ENCODE assay signal across 23 cellular contexts in genomic region chr3:41966206-41966605, GRCh38. TPM values are rescaled to one million over a fixed set of nuclear protein-coding genes. Genes with fewer than 3 reads are reported as not detected.
DNase-seq lines count a peak whose midpoint lies in the region; ATAC-seq, FAIRE-seq and TF ChIP-seq lines count a peak whose summit lies in the region.
"Had no signal": no experiment of that assay in that cellular context is flagged by ENCODE, and none has a peak within 500 bp of the region (broad histone marks: within the 10 kb centered on the region; RNA-seq: fewer than 3 reads in every experiment).

No MANE protein-coding gene starts in this region.

- H3K23me2 ChIP-seq in H1 (ENCODE audit: low read depth, low read length), result peaks cover 1% of the 10 kb centered on the region; the same call in 1 of the 2 replicates

- H3K4me1 Mint-ChIP-seq in GM23338, result peaks cover 11% of the 10 kb centered on the region; the same call in 2 of the 3 replicates

- H2BK120ac ChIP-seq in H1 (replicated peaks; ENCODE audit: low read depth, low read length) (no peak overlapping the region), mesendoderm (ENCODE audit: low read depth, low read length) (no peak overlapping the region)

- H4K20me1 ChIP-seq in GM23338 (replicated peaks; ENCODE audit: insufficient read depth), result no peaks in the 10 kb centered on the region
- H4K20me1 ChIP-seq in H1 (replicated peaks in 1 of 2; ENCODE audit: control insufficient read depth in 1 of 2, insufficient read depth in 2 of 2, low read length in 2 of 2), result peaks cover 0 to 2% of the 10 kb centered on the region in 2 experiments
- no peaks in the 10 kb centered on the region for H4K20me1 ChIP-seq in osteoblast (ENCODE audit: insufficient read depth, low read length)
- H4K20me1 ChIP-seq: BLaER1 treated with 17β-estradiol and CSF1 and Interleukin-3, amounts not matched to agents 10 nM and 100 nM had no signal

- no peak overlapping the region for H3K18ac ChIP-seq in H1 (ENCODE audit: extremely low read depth, low read length)
- H3K18ac ChIP-seq in mesendoderm (ENCODE audit: low read length), result no peak overlapping the region

- no peak overlapping the region for H3K14ac ChIP-seq in H1 (ENCODE audit: insufficient read length)

- TF ChIP-seq CTCF in GM23338 (conservative IDR thresholded peaks at IDR 0.05; ENCODE audit: low read depth in 2 of 2) (no peak), H1 (IDR thresholded peaks at IDR 0.05; ENCODE audit: control extremely low read depth in 1 of 3, insufficient read depth in 1 of 3, low read depth in 1 of 3, low read length in 3 of 3) (no peak), osteoblast (IDR thresholded peaks at IDR 0.05; ENCODE audit: extremely low read depth, low read depth, low read length) (no peak), GM13977 (IDR thresholded peaks at IDR 0.05; ENCODE audit: extremely low read depth, insufficient read depth, missing control alignments) (no peak)

- H3K27ac Mint-ChIP-seq in GM23338, result no peak overlapping the region
- H3K27ac Mint-ChIP-seq: CD4-positive, alpha-beta T cell; CD8-positive, alpha-beta memory T cell; H9 had no signal

- in situ Hi-C loops in GM13977 (cut with MboI; ENCODE audit: low pct_unique_long_range_greater_than_20kb, low sequenced_read_pairs, unreplicated experiment), result no loop called here

- H4K8ac ChIP-seq in H1 (ENCODE audit: extremely low read depth, insufficient read depth, low read length) (no peak overlapping the region), mesendoderm (ENCODE audit: low read depth, low read length) (no peak overlapping the region)

- no peak overlapping the region for H3K4me3 ChIP-seq in GM23338
- H3K4me3 ChIP-seq in H1 (ENCODE audit: extremely low read depth in 1 of 4, insufficient read depth in 2 of 4, low read depth in 3 of 4, low read length in 4 of 4), result no peak overlapping the region
- H3K4me3 ChIP-seq in mesendoderm (ENCODE audit: low read length), result no peak overlapping the region
- no peak overlapping the region for H3K4me3 ChIP-seq in osteoblast (ENCODE audit: insufficient read depth, low read length)
- H3K4me3 ChIP-seq: A549; BLaER1 treated with 17β-estradiol and CSF1 and Interleukin-3, amounts not matched to agents 10 nM and 100 nM had no signal

- no peak for TF ChIP-seq RAD21 in H1 (IDR thresholded peaks at IDR 0.05 in 1 of 2, conservative IDR thresholded peaks at IDR 0.05 in 1 of 2; ENCODE audit: low read depth in 2 of 2, low read length in 2 of 2)

- 0 out of 2 replicates have a peak, but pooled peaks cover 3% of the 10 kb centered on the region for H3K4me1 ChIP-seq in GM23338 (ENCODE audit: insufficient read depth)
- no peaks in the 10 kb centered on the region; a peak in 1 of 7 replicates for H3K4me1 ChIP-seq in H1 (replicated peaks in 1 of 4; ENCODE audit: control insufficient read depth in 3 of 4, insufficient read depth in 4 of 4, low read length in 3 of 4)
- no peaks in the 10 kb centered on the region for H3K4me1 ChIP-seq in mesendoderm (ENCODE audit: control insufficient read depth, low read depth, low read length)
- H3K4me1 ChIP-seq in osteoblast (ENCODE audit: insufficient read depth, low read length), result peaks cover 5% of the 10 kb centered on the region
- H3K4me1 ChIP-seq: BE2C had no signal

- no peak overlapping the region for H2BK20ac ChIP-seq in H1 (ENCODE audit: low read length)

- no peak overlapping the region for H4K5ac ChIP-seq in H1 (ENCODE audit: insufficient read length, low read depth, low read length)
- H4K5ac ChIP-seq in mesendoderm (ENCODE audit: low read length), result no peak overlapping the region

- no peak for TF ChIP-seq POLR2A in H1 (IDR thresholded peaks at IDR 0.05; ENCODE audit: control extremely low read depth in 1 of 2, low read depth in 2 of 2, low read length in 2 of 2)

- H3K9me3 Mint-ChIP-seq in GM23338, result no peaks in the 10 kb centered on the region; the same call in 2 of the 3 replicates
- H3K9me3 Mint-ChIP-seq: CD4-positive, alpha-beta T cell; CD8-positive, alpha-beta memory T cell; H9 had no signal

- H3K9me3 ChIP-seq in H1 (ENCODE audit: insufficient read depth in 2 of 2, low read depth in 1 of 2, low read length in 1 of 2) (no peaks in the 10 kb centered on the region), osteoblast (ENCODE audit: low read depth, low read length) (no peaks in the 10 kb centered on the region)
- H3K9me3 ChIP-seq: A549; BE2C; BLaER1 treated with 17β-estradiol and CSF1 and Interleukin-3, amounts not matched to agents 10 nM and 100 nM had no signal

- H2AFZ ChIP-seq in GM23338, result no peak overlapping the region
- H2AFZ ChIP-seq in H1 (ENCODE audit: low read length), result no peak overlapping the region
- H2AFZ ChIP-seq in osteoblast (ENCODE audit: low read length), result no peak overlapping the region

- no peaks in the 10 kb centered on the region for H3F3A ChIP-seq in GM23338 (replicated peaks; ENCODE audit: low read depth)

- H2BK15ac ChIP-seq in H1 (ENCODE audit: low read length) (no peak overlapping the region), mesendoderm (replicated peaks; ENCODE audit: low read depth) (no peak overlapping the region)

- H3K9me2 ChIP-seq in GM23338 (ENCODE audit: insufficient read depth), result 0 out of 2 replicates have a peak, but pooled peaks cover 2% of the 10 kb centered on the region

- no peaks in the 10 kb centered on the region for H3K27me3 ChIP-seq in GM23338 (ENCODE audit: insufficient read depth)
- H3K27me3 ChIP-seq in H1 (replicated peaks in 1 of 4; ENCODE audit: control insufficient read depth in 3 of 4, extremely low read depth in 1 of 4, insufficient read depth in 3 of 4, low read length in 3 of 4), result no peaks in the 10 kb centered on the region
- no peaks in the 10 kb centered on the region for H3K27me3 ChIP-seq in mesendoderm (ENCODE audit: insufficient read depth, low read length, poor library complexity)
- no peaks in the 10 kb centered on the region for H3K27me3 ChIP-seq in osteoblast (ENCODE audit: insufficient read depth, low read length)
- H3K27me3 ChIP-seq: BE2C; BLaER1 treated with 17β-estradiol and CSF1 and Interleukin-3, amounts not matched to agents 10 nM and 100 nM had no signal

- H2BK12ac ChIP-seq in H1 (ENCODE audit: low read depth, low read length), result no peak overlapping the region

- H3K4ac ChIP-seq in H1 (replicated peaks; ENCODE audit: insufficient read length, low read depth, low read length), result no peak overlapping the region
- H3K4ac ChIP-seq in mesendoderm (ENCODE audit: low read depth, low read length), result no peak overlapping the region

- DNase-seq in GM23338 (ENCODE audit: low spot score) (peak; percentile 30), H1 (ENCODE audit: low read depth in 1 of 2, low spot score in 2 of 2) (no peak), mesendoderm (peak; percentile 51), osteoblast (ENCODE audit: insufficient read length, low spot score, missing footprints) (no peak), NCI-H1417 treated with DMSO at 0.1 percent for 48 hours (lab: John Stamatoyannopoulos, UW) (no peak), GM13977 (ENCODE audit: low spot score) (no peak)
- DNase-seq: 8988T; ACHN; AML-193; BE2C; CD4-positive, alpha-beta T cell; CD8-positive, alpha-beta memory T cell; DMS 273 treated with DMSO at 0.1 percent for 48 hours; DMS79; EL; GF-D8; H9 had no signal

- H3K23ac ChIP-seq in H1 (ENCODE audit: insufficient read length) (no peak overlapping the region), mesendoderm (ENCODE audit: low read length) (no peak overlapping the region)

- H3K27ac ChIP-seq in GM23338 (ENCODE audit: low read depth) (no peak overlapping the region), H1 (ENCODE audit: low read depth, low read length) (no peak overlapping the region), mesendoderm (ENCODE audit: low read depth, low read length) (no peak overlapping the region), osteoblast (ENCODE audit: low read depth, low read length) (no peak overlapping the region)
- H3K27ac ChIP-seq: A549; BLaER1 treated with 17β-estradiol and CSF1 and Interleukin-3, amounts not matched to agents 10 nM and 100 nM had no signal

- H3K79me2 ChIP-seq in GM23338 (replicated peaks; ENCODE audit: insufficient read depth), result no peaks in the 10 kb centered on the region
- H3K79me2 ChIP-seq in H1 (ENCODE audit: control insufficient read depth in 1 of 2, insufficient read depth in 2 of 2, low read length in 2 of 2), result no peaks in the 10 kb centered on the region
- H3K79me2 ChIP-seq in mesendoderm (ENCODE audit: control insufficient read depth, insufficient read depth, low read length), result no peaks in the 10 kb centered on the region
- H3K79me2 ChIP-seq in osteoblast (ENCODE audit: insufficient read depth, low read length), result no peaks in the 10 kb centered on the region

- no peaks in the 10 kb centered on the region for H3K79me1 ChIP-seq in H1 (ENCODE audit: low read depth, low read length)
- no peaks in the 10 kb centered on the region for H3K79me1 ChIP-seq in mesendoderm (ENCODE audit: low read length)

- POLR2A ChIA-PET in H1 (lab: Charles Lee; ENCODE audit: partially characterized antibody), result no interaction called here

- ATAC-seq in GM23338, result no peak
- ATAC-seq: A549, HCT116 had no signal

- H3K4me2 ChIP-seq in GM23338 (no peak overlapping the region), H1 (ENCODE audit: insufficient read depth in 1 of 2, low read depth in 2 of 2, low read length in 2 of 2) (no peak overlapping the region), mesendoderm (ENCODE audit: low read length) (no peak overlapping the region), osteoblast (ENCODE audit: insufficient read depth, low read length) (no peak overlapping the region)
- H3K4me2 ChIP-seq: A549 had no signal

- no peak overlapping the region for H3K9ac ChIP-seq in H1 (replicated peaks in 1 of 4; ENCODE audit: extremely low read depth in 1 of 4, low read depth in 3 of 4, low read length in 3 of 4)
- H3K9ac ChIP-seq in mesendoderm (ENCODE audit: low read length), result no peak overlapping the region
- H3K9ac ChIP-seq: BLaER1 treated with 17β-estradiol and CSF1 and Interleukin-3, amounts not matched to agents 10 nM and 100 nM had no signal

- no peak overlapping the region for H2AK5ac ChIP-seq in H1 (ENCODE audit: low read depth, low read length)
- H2AK5ac ChIP-seq in mesendoderm (ENCODE audit: low read length), result no peak overlapping the region

- H3K36me3 ChIP-seq in GM23338 (ENCODE audit: insufficient read depth) (no peaks in the 10 kb centered on the region), H1 (ENCODE audit: control insufficient read depth in 2 of 4, insufficient read depth in 4 of 4, low read length in 3 of 4) (no peaks in the 10 kb centered on the region), mesendoderm (ENCODE audit: control insufficient read depth, insufficient read depth, low read length) (no peaks in the 10 kb centered on the region), osteoblast (ENCODE audit: insufficient read depth, low read length) (no peaks in the 10 kb centered on the region)
- H3K36me3 ChIP-seq: BE2C; BLaER1 treated with 17β-estradiol and CSF1 and Interleukin-3, amounts not matched to agents 10 nM and 100 nM had no signal

- no peak for FAIRE-seq in H1 (lab: Jason Lieb, UNC)
- FAIRE-seq: A549, D721Med, GM12891 had no signal

- no peak overlapping the region for H4K91ac ChIP-seq in H1 (replicated peaks; ENCODE audit: insufficient read length, low read length)

- no peaks in the 10 kb centered on the region; the same call in 2 of the 3 replicates for H3K36me3 Mint-ChIP-seq in GM23338 (ENCODE audit: low read depth)
- H3K36me3 Mint-ChIP-seq: CD14-positive monocyte had no signal

- H2BK5ac ChIP-seq in H1 (ENCODE audit: low read depth, low read length) (no peak overlapping the region), mesendoderm (ENCODE audit: low read length) (no peak overlapping the region)

- WGBS in H1 (ENCODE audit: extremely low coverage in 1 of 2, insufficient coverage in 1 of 2, insufficient read length in 1 of 2, insufficient replicate concordance in 2 of 2, low coverage in 1 of 2, low lambda C conversion rate in 2 of 2, missing lambda C conversion rate in 1 of 2), 2 experiments, result 82% methylated on average over 6 of the region's 6 CpGs; no CpG with 5 or more reads in 1 of the 2 experiments
- WGBS in mesendoderm (ENCODE audit: extremely low coverage, insufficient coverage, low lambda C conversion rate), result no CpG with 5 or more reads among the region's 6 CpGs

- H3K56ac ChIP-seq in H1 (replicated peaks; ENCODE audit: insufficient read length, low read depth, low read length) (no peak overlapping the region), mesendoderm (ENCODE audit: low read length) (no peak overlapping the region)

- CTCF ChIA-PET in H1 (lab: Charles Lee; ENCODE audit: partially characterized antibody), result interaction anchor here (3.8 kb wide), 1 partner anchor 134 kb away, joined by 11 read pairs; no protein-coding TSS in a partner anchor

- no peak overlapping the region for H3K4me3 Mint-ChIP-seq in GM23338
- H3K4me3 Mint-ChIP-seq: CD14-positive monocyte; CD4-positive, alpha-beta T cell; H9 had no signal

- no peak for TF ChIP-seq EP300 in H1 (IDR thresholded peaks at IDR 0.05; ENCODE audit: borderline replicate concordance in 1 of 2, low read depth in 2 of 2, low read length in 2 of 2)

- H3K27me3 Mint-ChIP-seq in GM23338 (ENCODE audit: insufficient read depth, low read depth, poor library complexity), result peaks cover 5% of the 10 kb centered on the region
- H3K27me3 Mint-ChIP-seq: CD4-positive, alpha-beta T cell had no signal

RNA-seq across cellular contexts. Expression of gene ULK4, which starts 4.3 kb away (rescaled TPM):
- total RNA-seq in GM23338 (2014; rRNA removed; shearing (Covaris generic)), result 14.3 and 41.4 TPM in 2 replicates
- polyA plus RNA-seq in GM23338 (2016; fragmentation: Nextera tagmentation; extraction: Ambion mirVana) (12.5 and 20.8 TPM in 2 replicates), H1 (2011; rRNA removed) (2.2 and 3.0 TPM in 2 replicates)
- total RNA-seq in H1 (2021; fragmentation: NEBNext Ultra II Directional; extraction: Animal tissue kit (Norgen Biotek cat#: 25700)), result 8.8 and 10.8 TPM in 2 replicates
- polyA plus RNA-seq in H1 (2011; cell fraction: cytosol; rRNA removed), result 4.0 TPM
- polyA plus RNA-seq in H1 (2011; cell fraction: nucleus; rRNA removed), result 5.9 TPM
- 3.1 to 3.9 TPM (median 3.3 TPM) in 4 replicates for polyA plus RNA-seq in H1 (2012, experiment 1 of 2)
- 0.93 TPM for polyA plus RNA-seq in H1 (2012, experiment 2 of 2)
- polyA plus RNA-seq in H1 (2013, experiment 1 of 2), result 2.9 TPM
- 2.5 TPM for polyA plus RNA-seq in H1 (2013, experiment 2 of 2)
- polyA minus RNA-seq in H1 (2011; rRNA and poly(A)+ RNA removed), result 22.2 and 29.3 TPM in 2 replicates
- polyA minus RNA-seq in H1 (2011; cell fraction: cytosol; rRNA and poly(A)+ RNA removed), result 12.5 TPM
- polyA minus RNA-seq in H1 (2011; cell fraction: nucleus; rRNA and poly(A)+ RNA removed), result 75.6 TPM
- polyA plus RNA-seq in mesendoderm (2013, experiment 1 of 2), result 1.8 TPM
- 2.0 TPM for polyA plus RNA-seq in mesendoderm (2013, experiment 2 of 2)
- total RNA-seq in osteoblast, result 20.6 and 23.9 TPM in 2 replicates

Comparison
In these comparisons a context has a peak if more than half of its experiments do, and no peak if none do; other contexts are left out.
1. DNase-seq: peak in GM23338 (single experiment) and mesendoderm (single experiment); none in H1 (0 of 2), osteoblast (single experiment), NCI-H1417 treated with DMSO at 0.1 percent for 48 hours (single experiment) and GM13977 (single experiment).